Comparison of ENCODE assay signal across 12 cellular contexts in genomic region chr5:58922392-58923171, GRCh38.
A peak's percentile ranks its signal among the peaks of the same experiment; 100 is the strongest.
DNase-seq lines count a peak whose midpoint lies in the region; ATAC-seq lines count a peak whose summit lies in the region.
"Had no signal": no experiment of that assay in that cellular context is flagged by ENCODE, and none has a peak within 500 bp of the region (broad histone marks: within the 10 kb centered on the region; RNA-seq: fewer than 3 reads in every experiment).

No MANE protein-coding gene starts in this region.

- DNase-seq in Ammon's horn (ENCODE audit: low spot score) (peak; percentile 80), cerebellum (ENCODE audit: low spot score) (peak; percentile 75), inferior parietal cortex (ENCODE audit: extremely low spot score) (peak; percentile 52), putamen (ENCODE audit: low spot score) (peak; percentile 69), SKM-1 treated with dmso at 0.1 percent for 144 hours (lab: John Stamatoyannopoulos, UW; ENCODE audit: unreplicated experiment) (no peak), SK-N-DZ (ENCODE audit: low spot score) (no peak)
- no peak for DNase-seq in natural killer cell treated with Interleukin-12 subunit alpha and Interleukin-12 subunit beta and Interleukin-15 and Interleukin-18, amount 100 ng/mL, for 72 hours (ENCODE audit: low spot score)
- DNase-seq: activated CD4-positive, alpha-beta T cell treated with anti-CD3 and anti-CD28 coated beads, Interleukin-2, amount 50 U/mL, for 48 hours; NCI-H1092 treated with DMSO at 0.1 percent for 48 hours; SIG-M5; stimulated activated CD4-positive, alpha-beta T cell treated with anti-CD3 and anti-CD28 coated beads, Interleukin-2, amount 100 ng/mL, for 24 hours had no signal

- no peaks in the 10 kb centered on the region for H3K9me3 Mint-ChIP-seq in natural killer cell treated with Interleukin-12 subunit alpha and Interleukin-12 subunit beta and Interleukin-15 and Interleukin-18, amount 100 ng/mL, for 72 hours

- no peaks in the 10 kb centered on the region for H3K36me3 Mint-ChIP-seq in natural killer cell treated with Interleukin-12 subunit alpha and Interleukin-12 subunit beta and Interleukin-15 and Interleukin-18, amount 100 ng/mL, for 72 hours

- no peak overlapping the region for H3K27ac Mint-ChIP-seq in natural killer cell treated with Interleukin-12 subunit alpha and Interleukin-12 subunit beta and Interleukin-15 and Interleukin-18, amount 100 ng/mL, for 72 hours

- peaks cover 0 to 9% of the 10 kb centered on the region in 2 donors for H3K4me1 Mint-ChIP-seq in natural killer cell treated with Interleukin-12 subunit alpha and Interleukin-12 subunit beta and Interleukin-15 and Interleukin-18, amount 100 ng/mL, for 72 hours (ENCODE audit: low read depth in 2 of 2)

- ATAC-seq in natural killer cell treated with Interleukin-12 subunit alpha and Interleukin-12 subunit beta and Interleukin-15 and Interleukin-18, amount 100 ng/mL, for 72 hours, result no peak
- no peak for ATAC-seq in HG03457 (IDR thresholded peaks at IDR 0.05; ENCODE audit: unreplicated experiment)

- peaks cover 6 to 23% of the 10 kb centered on the region in 2 donors for H3K27me3 Mint-ChIP-seq in natural killer cell treated with Interleukin-12 subunit alpha and Interleukin-12 subunit beta and Interleukin-15 and Interleukin-18, amount 100 ng/mL, for 72 hours

- H3K4me3 Mint-ChIP-seq in natural killer cell treated with Interleukin-12 subunit alpha and Interleukin-12 subunit beta and Interleukin-15 and Interleukin-18, amount 100 ng/mL, for 72 hours, result no peak overlapping the region

Comparison
In these comparisons a context has a peak if more than half of its experiments do, and no peak if none do; other contexts are left out.
1. DNase-seq: peak in Ammon's horn (single experiment), cerebellum (single experiment), inferior parietal cortex (single experiment) and putamen (single experiment); none in SKM-1 treated with dmso at 0.1 percent for 144 hours (single experiment), SK-N-DZ (single experiment) and natural killer cell treated with Interleukin-12 subunit alpha and Interleukin-12 subunit beta and Interleukin-15 and Interleukin-18, amount 100 ng/mL, for 72 hours (single experiment).